ENCODE assay signal across 8 cellular contexts in the genomic region with DNA sequence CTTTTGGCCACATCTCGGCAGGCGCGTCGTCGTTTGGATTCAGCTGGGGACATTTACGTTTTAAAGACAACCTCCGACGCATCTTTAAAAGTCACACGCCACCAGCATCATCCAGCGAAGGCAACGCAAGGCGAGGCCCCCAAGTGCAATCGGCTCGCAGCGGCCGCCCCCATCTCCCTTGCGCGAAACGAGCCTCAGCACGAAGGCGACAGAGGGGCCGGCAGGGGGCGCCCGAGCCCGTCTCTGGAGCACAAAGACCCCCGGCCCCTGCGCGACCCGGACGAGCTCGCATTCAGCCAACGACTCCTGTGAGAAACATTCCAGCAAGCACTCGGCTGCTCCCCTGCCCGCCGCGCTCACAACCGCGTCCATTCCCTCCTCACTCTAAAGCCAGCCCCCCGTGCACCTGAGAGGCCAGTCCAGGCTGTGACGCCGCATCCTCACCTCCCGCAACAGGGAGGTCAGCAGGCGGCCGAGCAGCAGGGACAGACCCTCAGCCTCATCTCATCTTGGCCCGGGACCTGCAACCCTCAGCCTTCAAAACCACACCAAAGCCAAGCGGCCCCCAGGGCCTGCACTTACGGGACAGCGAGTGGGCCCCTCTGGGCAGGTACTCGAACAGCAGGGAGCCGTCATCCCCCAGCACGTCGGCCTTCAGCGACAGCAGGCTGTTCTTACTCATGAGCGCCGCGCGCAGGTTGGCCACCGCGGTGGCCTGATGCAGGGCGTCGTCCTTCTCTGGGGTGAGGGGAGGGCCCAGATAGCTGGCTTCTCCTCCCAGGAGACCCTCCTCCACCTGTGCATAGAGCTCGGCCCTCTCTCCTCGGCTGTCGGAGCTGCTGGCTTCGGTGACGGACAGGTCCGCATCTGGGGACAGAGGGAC. TPM values are rescaled to one million over a fixed set of nuclear protein-coding genes. Genes with fewer than 3 reads are reported as not detected.
DNase-seq lines count a peak whose midpoint lies in the region; ATAC-seq and TF ChIP-seq lines count a peak whose summit lies in the region.

No MANE protein-coding gene starts in this region.

- CTCF ChIA-PET in activated CD4-positive, alpha-beta T cell treated with anti-CD3 and anti-CD28 coated beads for 36 hours (lab: Charles Lee): interaction anchor here (0.6 to 3.8 kb wide), 7 partner anchors 10 to 238 kb away, joined by 3 to 12 read pairs (median 3); a partner anchor contains a TSS

- H3K4me3 ChIP-seq in left ventricle myocardium inferior (peak overlapping the region; percentile 15), skeletal muscle satellite cell (ENCODE audit: low read length) (peak overlapping the region; percentile 47)

- peak; percentile 57 for ATAC-seq in activated CD4-positive, alpha-beta T cell treated with anti-CD3 and anti-CD28 coated beads for 36 hours
- ATAC-seq in GM21576 (IDR thresholded peaks at IDR 0.05; ENCODE audit: unreplicated experiment) (no peak), GM21447 (IDR thresholded peaks at IDR 0.05; ENCODE audit: unreplicated experiment) (no peak), GM18861 (IDR thresholded peaks at IDR 0.05; ENCODE audit: unreplicated experiment) (no peak)

- peaks cover 19% of the 10 kb centered on the region for H3K36me3 ChIP-seq in left ventricle myocardium inferior
- H3K36me3 ChIP-seq in skeletal muscle satellite cell (ENCODE audit: insufficient read depth, low read length): no peaks in the 10 kb centered on the region

- H3K9me3 Mint-ChIP-seq in activated CD4-positive, alpha-beta T cell treated with anti-CD3 and anti-CD28 coated beads for 36 hours (ENCODE audit: low read depth): no peaks in the 10 kb centered on the region
- no peaks in the 10 kb centered on the region for H3K9me3 Mint-ChIP-seq in activated naive CD8-positive, alpha-beta T cell treated with anti-CD3 and anti-CD28 coated beads for 36 hours

- H3K9ac ChIP-seq in skeletal muscle satellite cell (ENCODE audit: low read depth, low read length): no peak overlapping the region

- POLR2A ChIA-PET in activated CD4-positive, alpha-beta T cell treated with anti-CD3 and anti-CD28 coated beads for 36 hours (lab: Charles Lee): interaction anchor here (0.5 to 0.7 kb wide), 2 partner anchors 62 to 113 kb away, joined by 3 to 4 read pairs; no protein-coding TSS in a partner anchor

- H3K27me3 Mint-ChIP-seq in activated CD4-positive, alpha-beta T cell treated with anti-CD3 and anti-CD28 coated beads for 36 hours: no peaks in the 10 kb centered on the region
- H3K27me3 Mint-ChIP-seq in activated naive CD8-positive, alpha-beta T cell treated with anti-CD3 and anti-CD28 coated beads for 36 hours: no peaks in the 10 kb centered on the region

- peak overlapping the region; percentile 28 for H3K4me3 Mint-ChIP-seq in activated CD4-positive, alpha-beta T cell treated with anti-CD3 and anti-CD28 coated beads for 36 hours
- no peak overlapping the region for H3K4me3 Mint-ChIP-seq in activated naive CD8-positive, alpha-beta T cell treated with anti-CD3 and anti-CD28 coated beads for 36 hours

- H3K27ac ChIP-seq in left ventricle myocardium inferior (replicated peaks): no peak overlapping the region

- intact Hi-C loops in activated CD4-positive, alpha-beta T cell treated with anti-CD3 and anti-CD28 coated beads for 36 hours (cut with DNase I, micrococcal nuclease): loop anchor here in 1 of 2 experiments (1.0 kb wide), 1 partner anchor 199 kb away; no protein-coding TSS in a partner anchor
- intact Hi-C loops in left ventricle myocardium inferior (cut with micrococcal nuclease): no loop called here

- DNase-seq in activated CD4-positive, alpha-beta T cell treated with anti-CD3 and anti-CD28 coated beads for 36 hours: peak; percentile 69
- no peak for DNase-seq in activated CD4-positive, alpha-beta T cell treated with anti-CD3 and anti-CD28 coated beads, Interleukin-2, amount 50 U/mL, for 4 hours
- peak; percentile 47 for DNase-seq in activated naive CD8-positive, alpha-beta T cell treated with anti-CD3 and anti-CD28 coated beads for 36 hours
- no peak for DNase-seq in left ventricle myocardium inferior

- H3K4me2 ChIP-seq in skeletal muscle satellite cell (ENCODE audit: low read length): peak overlapping the region; percentile 74

- no peaks in the 10 kb centered on the region for H3K36me3 Mint-ChIP-seq in activated CD4-positive, alpha-beta T cell treated with anti-CD3 and anti-CD28 coated beads for 36 hours (ENCODE audit: low read depth)
- no peaks in the 10 kb centered on the region for H3K36me3 Mint-ChIP-seq in activated naive CD8-positive, alpha-beta T cell treated with anti-CD3 and anti-CD28 coated beads for 36 hours

- H3K27me3 ChIP-seq in left ventricle myocardium inferior (ENCODE audit: low read depth) (no peaks in the 10 kb centered on the region), skeletal muscle satellite cell (ENCODE audit: control insufficient read depth, insufficient read depth, low read length) (no peaks in the 10 kb centered on the region)

- no peak overlapping the region for H3K27ac Mint-ChIP-seq in activated CD4-positive, alpha-beta T cell treated with anti-CD3 and anti-CD28 coated beads for 36 hours
- no peak overlapping the region for H3K27ac Mint-ChIP-seq in activated naive CD8-positive, alpha-beta T cell treated with anti-CD3 and anti-CD28 coated beads for 36 hours

- H3K4me1 Mint-ChIP-seq in activated CD4-positive, alpha-beta T cell treated with anti-CD3 and anti-CD28 coated beads for 36 hours: peaks cover 8% of the 10 kb centered on the region
- peaks cover 1% of the 10 kb centered on the region for H3K4me1 Mint-ChIP-seq in activated naive CD8-positive, alpha-beta T cell treated with anti-CD3 and anti-CD28 coated beads for 36 hours

- H3K9me3 ChIP-seq in left ventricle myocardium inferior (replicated peaks) (no peaks in the 10 kb centered on the region), skeletal muscle satellite cell (replicated peaks; ENCODE audit: low read length) (no peaks in the 10 kb centered on the region)

- peaks cover 39% of the 10 kb centered on the region for H3K4me1 ChIP-seq in left ventricle myocardium inferior
- H3K4me1 ChIP-seq in skeletal muscle satellite cell (ENCODE audit: control insufficient read depth, insufficient read depth, low read length): peaks cover 7% of the 10 kb centered on the region

- TF ChIP-seq CTCF in left ventricle myocardium inferior (IDR thresholded peaks at IDR 0.05; ENCODE audit: borderline replicate concordance): peak; percentile 73

RNA-seq across cellular contexts. Expression of a gene that starts 35.8 kb away (rescaled TPM):
- 10 to 100 TPM; 30.9 to 34.9 TPM for total RNA-seq in activated CD4-positive, alpha-beta T cell treated with anti-CD3 and anti-CD28 coated beads for 36 hours
- total RNA-seq in activated naive CD8-positive, alpha-beta T cell treated with anti-CD3 and anti-CD28 coated beads for 36 hours: 10 to 100 TPM; 25.7 to 29.3 TPM
- 79.2 TPM for total RNA-seq in left ventricle myocardium inferior
- total RNA-seq in skeletal muscle satellite cell (2012; rRNA removed): 28.9 and 33.4 TPM in 2 replicates

RNA-seq across cellular contexts. Expression of a gene that starts 38.9 kb away (rescaled TPM):
- total RNA-seq in activated CD4-positive, alpha-beta T cell treated with anti-CD3 and anti-CD28 coated beads for 36 hours: 10 to 100 TPM in 1 of 2 experiments, 1 to 10 TPM in 1; 7.3 to 10.2 TPM
- 10 to 100 TPM in 1 of 2 experiments, 1 to 10 TPM in 1; 9.3 to 12.2 TPM for total RNA-seq in activated naive CD8-positive, alpha-beta T cell treated with anti-CD3 and anti-CD28 coated beads for 36 hours
- total RNA-seq in left ventricle myocardium inferior: 3.4 TPM
- 2.6 and 5.6 TPM in 2 replicates for total RNA-seq in skeletal muscle satellite cell (2012; rRNA removed)

RNA-seq across cellular contexts. Expression of a gene that starts 55.7 kb away (rescaled TPM):
- 1 to 10 TPM in 1 of 2 experiments, under 1 TPM in 1; 0.88 to 1.3 TPM for total RNA-seq in activated CD4-positive, alpha-beta T cell treated with anti-CD3 and anti-CD28 coated beads for 36 hours
- under 1 TPM in 1 of 2 experiments, not detected in 1; 0.04 TPM for total RNA-seq in activated naive CD8-positive, alpha-beta T cell treated with anti-CD3 and anti-CD28 coated beads for 36 hours
- 13.6 TPM for total RNA-seq in left ventricle myocardium inferior
- 1.0 and 1.3 TPM in 2 replicates for total RNA-seq in skeletal muscle satellite cell (2012; rRNA removed)

Comparison
In these comparisons a context has a peak if more than half of its experiments do, and no peak if none do; other contexts are left out.
1. DNase-seq: peak in activated CD4-positive, alpha-beta T cell treated with anti-CD3 and anti-CD28 coated beads for 36 hours (single experiment) and activated naive CD8-positive, alpha-beta T cell treated with anti-CD3 and anti-CD28 coated beads for 36 hours (single experiment); none in activated CD4-positive, alpha-beta T cell treated with anti-CD3 and anti-CD28 coated beads, Interleukin-2, amount 50 U/mL, for 4 hours (0 of 2) and left ventricle myocardium inferior (single experiment).